22 cellular contexts compared by ENCODE assay signal in the genomic region with DNA sequence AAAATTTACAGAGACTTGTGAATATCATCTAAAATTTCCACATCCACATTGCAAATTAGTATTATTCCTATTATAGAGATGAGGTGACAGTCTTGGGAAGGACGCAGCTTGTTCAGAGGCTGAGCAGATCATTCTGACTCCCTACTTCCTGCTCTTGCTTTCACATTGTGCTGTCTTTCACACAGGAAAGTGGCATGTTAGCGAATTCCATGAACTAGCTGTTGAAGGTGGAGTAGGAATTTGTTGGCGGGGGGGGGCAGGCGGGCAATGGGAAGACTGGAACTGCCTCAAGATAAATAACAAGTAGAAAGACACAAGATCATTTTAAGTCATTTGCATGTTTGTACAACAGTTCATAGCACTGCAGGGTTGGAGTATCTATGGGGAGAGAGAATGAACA. TPM values are rescaled to one million over a fixed set of nuclear protein-coding genes. Genes with fewer than 3 reads are reported as not detected.
DNase-seq lines count a peak whose midpoint lies in the region; ATAC-seq and TF ChIP-seq lines count a peak whose summit lies in the region.
"Had no signal": no experiment of that assay in that cellular context is flagged by ENCODE, and none has a peak within 500 bp of the region (broad histone marks: within the 10 kb centered on the region; RNA-seq: fewer than 3 reads in every experiment).

No MANE protein-coding gene starts in this region.

- H3K27ac Mint-ChIP-seq in progenitor cell of endocrine pancreas = no peak overlapping the region
- H3K27ac Mint-ChIP-seq: CD4-positive, alpha-beta memory T cell; H9 had no signal

- intact Hi-C loops in body of pancreas (cut with DNase I) = no loop called here

- H3K4me3 Mint-ChIP-seq in progenitor cell of endocrine pancreas (ENCODE audit: low read depth) = no peak overlapping the region
- H3K4me3 Mint-ChIP-seq: CD4-positive, alpha-beta memory T cell; H9 had no signal

- TF ChIP-seq POLR2A in body of pancreas (IDR thresholded peaks at IDR 0.05) = no peak

- H3K36me3 ChIP-seq in body of pancreas (replicated peaks in 1 of 2; ENCODE audit: insufficient read depth in 1 of 2, low read depth in 2 of 2) (no peaks in the 10 kb centered on the region), mesenchymal stem cell (ENCODE audit: control insufficient read depth in 1 of 2, insufficient read depth in 2 of 2, low read depth in 1 of 2, low read length in 2 of 2) (no peaks in the 10 kb centered on the region)

- peak; percentile 41 for DNase-seq in HT-29 (ENCODE audit: low spot score)
- DNase-seq in body of pancreas = peak in 1 of 4 donors; percentile 27
- DNase-seq in epithelial cell of esophagus (ENCODE audit: low read depth) = peak; percentile 35
- no peak for DNase-seq in mesenchymal stem cell
- no peak for DNase-seq in activated CD4-positive, alpha-beta T cell treated with anti-CD3 and anti-CD28 coated beads, Interleukin-2, amount 50 U/mL, for 4 hours
- no peak for DNase-seq in GM10248 (ENCODE audit: extremely low spot score)
- DNase-seq in progenitor cell of endocrine pancreas (ENCODE audit: low spot score, unreplicated experiment) = no peak
- DNase-seq: CD4-positive, alpha-beta memory T cell; GF-D8; H9; KBM-7; MV-4-11; NCI-H187; NCI-H2107; NCI-H226; NCI-H524 treated with DMSO at 0.1 percent for 48 hours; NK-92 treated with Interleukin-12 subunit alpha and Interleukin-12 subunit beta, amount 100 ng/mL, for 24 hours; Right ventricle myocardium superior had no signal

- TF ChIP-seq CTCF in body of pancreas (IDR thresholded peaks at IDR 0.05) (no peak), epithelial cell of esophagus (IDR thresholded peaks at IDR 0.05; ENCODE audit: insufficient read depth, low read depth, low read length, missing control alignments) (no peak), GM10248 (IDR thresholded peaks at IDR 0.05; ENCODE audit: control extremely low read depth, extremely low read depth, low read depth, missing control alignments) (no peak), progenitor cell of endocrine pancreas (IDR thresholded peaks at IDR 0.05; ENCODE audit: unreplicated experiment) (no peak)

- peaks cover 24% of the 10 kb centered on the region for H3K27me3 Mint-ChIP-seq in progenitor cell of endocrine pancreas

- peak overlapping the region in 1 of 2 experiments; percentile 67 for H2BK12ac ChIP-seq in mesenchymal stem cell (ENCODE audit: low read length in 2 of 2)

- peaks cover 5% of the 10 kb centered on the region for H3K4me1 Mint-ChIP-seq in progenitor cell of endocrine pancreas (ENCODE audit: low read depth)
- H3K4me1 Mint-ChIP-seq: CD4-positive, alpha-beta memory T cell had no signal

- H2AFZ ChIP-seq in mesenchymal stem cell (ENCODE audit: low read depth, low read length) = peak overlapping the region; percentile 32

- no peak overlapping the region for H2BK120ac ChIP-seq in mesenchymal stem cell (ENCODE audit: low read depth, low read length)

- POLR2A ChIA-PET in GM10248 (lab: Yijun Ruan, JAX) = no interaction called here

- no peak overlapping the region for H4K8ac ChIP-seq in mesenchymal stem cell (ENCODE audit: low read length)

- H3K23ac ChIP-seq in mesenchymal stem cell (ENCODE audit: low read length in 2 of 2) = no peak overlapping the region

- 43 to 48% methylated on average over 4 of the region's 4 CpGs for WGBS in body of pancreas, 2 donors
- 84% methylated on average over 2 of the region's 4 CpGs for WGBS in mesenchymal stem cell

- peak overlapping the region in 1 of 2 experiments; percentile 57 for H3K18ac ChIP-seq in mesenchymal stem cell (ENCODE audit: low read depth in 1 of 2, low read length in 2 of 2)

- CTCF ChIA-PET in GM10248 (lab: Yijun Ruan, JAX) = interaction anchor here (1.0 kb wide), 1 partner anchor 12 kb away, joined by 3 read pairs; no protein-coding TSS in a partner anchor

- peak overlapping the region in 1 of 2 experiments; percentile 51 for H3K14ac ChIP-seq in mesenchymal stem cell (ENCODE audit: low read length in 2 of 2)

- H2AK5ac ChIP-seq in mesenchymal stem cell (ENCODE audit: low read length, severe bottlenecking) = no peak overlapping the region

- H3K4me1 ChIP-seq in body of pancreas = peaks cover 23% of the 10 kb centered on the region
- peaks cover 9% of the 10 kb centered on the region for H3K4me1 ChIP-seq in mesenchymal stem cell (ENCODE audit: control insufficient read depth, insufficient read depth, low read depth, low read length)

- no peaks in the 10 kb centered on the region for H3K79me1 ChIP-seq in mesenchymal stem cell (replicated peaks; ENCODE audit: low read length, poor library complexity, severe bottlenecking)

- ATAC-seq in body of pancreas = peak; percentile 51
- ATAC-seq in HG03095 (IDR thresholded peaks at IDR 0.05; ENCODE audit: unreplicated experiment) = no peak
- ATAC-seq: GM12878 had no signal

- H3K4me2 ChIP-seq in mesenchymal stem cell (ENCODE audit: low read length, poor library complexity, severe bottlenecking) = no peak overlapping the region

- H3K9me3 ChIP-seq in body of pancreas (no peaks in the 10 kb centered on the region), mesenchymal stem cell (ENCODE audit: control insufficient read depth, low read length) (peaks cover 17% of the 10 kb centered on the region)

- H3K27ac ChIP-seq in body of pancreas = peak overlapping the region in 1 of 4 donors; percentile 60
- peak overlapping the region; percentile 74 for H3K27ac ChIP-seq in mesenchymal stem cell (ENCODE audit: low read length, poor library complexity, severe bottlenecking)
- H3K27ac ChIP-seq: SK-N-MC had no signal

- H3K9ac ChIP-seq in mesenchymal stem cell (ENCODE audit: low read length) = no peak overlapping the region

- H2BK5ac ChIP-seq in mesenchymal stem cell (ENCODE audit: low read depth, low read length, poor library complexity, severe bottlenecking) = no peak overlapping the region

- peak overlapping the region in 1 of 2 experiments; percentile 20 for H3K4ac ChIP-seq in mesenchymal stem cell (ENCODE audit: low read depth in 1 of 2, low read length in 2 of 2)

- no peak overlapping the region for H4K91ac ChIP-seq in mesenchymal stem cell (ENCODE audit: low read length)

- H3K4me3 ChIP-seq in body of pancreas (no peak overlapping the region), epithelial cell of esophagus (ENCODE audit: low read length) (no peak overlapping the region), mesenchymal stem cell (ENCODE audit: insufficient read depth in 1 of 2, low read depth in 1 of 2, low read length in 2 of 2) (no peak overlapping the region)
- H3K4me3 ChIP-seq: GM12878, SK-N-MC had no signal

- no peaks in the 10 kb centered on the region for H3K36me3 Mint-ChIP-seq in progenitor cell of endocrine pancreas (ENCODE audit: insufficient read depth)
- H3K36me3 Mint-ChIP-seq: CD4-positive, alpha-beta memory T cell had no signal

- H3K9me3 Mint-ChIP-seq in progenitor cell of endocrine pancreas (ENCODE audit: low read depth) = no peaks in the 10 kb centered on the region
- H3K9me3 Mint-ChIP-seq: H9 had no signal

- no peaks in the 10 kb centered on the region for H3K27me3 ChIP-seq in body of pancreas
- H3K27me3 ChIP-seq in mesenchymal stem cell (ENCODE audit: control insufficient read depth in 1 of 2, insufficient read depth in 1 of 2, low read length in 2 of 2) = peaks cover 0 to 8% of the 10 kb centered on the region in 2 experiments

- no peak overlapping the region for H2BK15ac ChIP-seq in mesenchymal stem cell (ENCODE audit: low read depth, poor library complexity, severe bottlenecking)

RNA-seq across cellular contexts. Expression of a gene that starts 2.3 kb away (rescaled TPM):
- total RNA-seq in HT-29 (2014; rRNA removed; shearing (Covaris generic)) = not detected in 2 replicates
- total RNA-seq in body of pancreas (not detected), progenitor cell of endocrine pancreas (not detected in 2 replicates)
- 0.14 TPM for polyA plus RNA-seq in mesenchymal stem cell (2013, experiment 1 of 2)
- polyA plus RNA-seq in mesenchymal stem cell (2013, experiment 2 of 2) = not detected
- total RNA-seq: CD4-positive, alpha-beta memory T cell; GM12878; H9; Right ventricle myocardium superior had no signal
- polyA plus RNA-seq: BJ; CD4-positive, alpha-beta memory T cell; GM12878 had no signal

RNA-seq across cellular contexts. Expression of a gene that starts 13.8 kb away (rescaled TPM):
- 3.6 and 5.2 TPM in 2 replicates for total RNA-seq in HT-29 (2014; rRNA removed; shearing (Covaris generic))
- 10 to 100 TPM; 17.1 to 52.7 TPM for total RNA-seq in body of pancreas
- 274 TPM for polyA plus RNA-seq in mesenchymal stem cell (2013, experiment 1 of 2)
- 286 TPM for polyA plus RNA-seq in mesenchymal stem cell (2013, experiment 2 of 2)
- 2.7 and 3.6 TPM in 2 replicates for total RNA-seq in progenitor cell of endocrine pancreas
- total RNA-seq: CD4-positive, alpha-beta memory T cell; GM12878 had no signal
- polyA plus RNA-seq: CD4-positive, alpha-beta memory T cell; GM12878 had no signal

RNA-seq across cellular contexts. Expression of a gene that starts 18.9 kb away (rescaled TPM):
- total RNA-seq in HT-29 (2014; rRNA removed; shearing (Covaris generic)) = 0.29 and 2.3 TPM in 2 replicates
- total RNA-seq in body of pancreas (10 to 100 TPM in 1 of 2 donors, 1 to 10 TPM in 1; 2.3 to 10.1 TPM), progenitor cell of endocrine pancreas (0.44 and 1.1 TPM in 2 replicates)
- polyA plus RNA-seq in mesenchymal stem cell (2013, experiment 1 of 2) = 6.8 TPM
- 7.1 TPM for polyA plus RNA-seq in mesenchymal stem cell (2013, experiment 2 of 2)
- total RNA-seq: CD4-positive, alpha-beta memory T cell; GM12878; Right ventricle myocardium superior had no signal
- polyA plus RNA-seq: CD4-positive, alpha-beta memory T cell; GM12878 had no signal

Comparison
In these comparisons a context has a peak if more than half of its experiments do, and no peak if none do; other contexts are left out.
1. DNase-seq: peak in HT-29 (single experiment) and epithelial cell of esophagus (single experiment); none in mesenchymal stem cell (single experiment), activated CD4-positive, alpha-beta T cell treated with anti-CD3 and anti-CD28 coated beads, Interleukin-2, amount 50 U/mL, for 4 hours (0 of 2), GM10248 (single experiment) and progenitor cell of endocrine pancreas (single experiment).